ENCODE assay signal across 34 cellular contexts in the genomic region with DNA sequence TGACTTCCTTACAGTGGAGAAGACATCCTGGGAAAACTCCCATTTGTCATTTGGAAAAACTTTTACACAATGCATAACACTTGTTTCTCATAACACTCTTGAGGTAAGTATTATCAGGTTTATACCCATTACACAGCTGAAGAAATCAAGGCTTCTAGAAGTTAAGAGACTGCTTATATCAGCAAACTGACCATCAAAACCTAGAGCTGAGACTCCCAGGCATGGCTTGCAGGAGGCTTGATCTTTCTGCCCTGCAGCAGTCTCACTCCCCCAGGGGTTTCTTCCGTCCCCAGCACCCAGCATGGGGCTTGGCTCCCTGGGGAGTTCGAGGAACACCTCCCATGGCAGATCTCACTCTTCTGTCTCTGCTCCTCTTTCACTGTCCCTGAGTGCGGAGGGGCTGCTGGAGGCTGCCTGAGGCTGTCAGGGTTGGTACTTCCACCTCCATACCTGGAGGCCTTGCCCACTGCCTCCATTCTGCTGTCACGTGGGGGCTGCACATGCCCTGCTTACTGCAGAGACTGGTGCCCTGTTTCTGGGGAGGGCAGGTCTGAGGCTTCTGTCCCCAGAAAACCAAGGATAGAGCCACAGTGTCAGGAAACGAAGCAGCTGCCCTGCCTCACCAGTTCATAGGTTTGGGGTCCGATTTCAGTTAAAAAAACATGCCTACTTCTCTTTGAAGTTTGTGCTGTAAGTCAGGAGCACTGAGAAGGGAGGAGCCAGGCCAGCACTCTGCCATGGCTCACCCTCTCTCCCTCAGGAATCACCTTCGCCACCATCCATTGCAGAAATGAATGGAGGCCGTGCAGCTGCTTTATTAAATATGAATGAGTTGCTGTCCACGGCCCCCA.
DNase-seq lines count a peak whose midpoint lies in the region; ATAC-seq, FAIRE-seq and TF ChIP-seq lines count a peak whose summit lies in the region.
"Had no signal": no experiment of that assay in that cellular context is flagged by ENCODE, and none has a peak within 500 bp of the region (broad histone marks: within the 10 kb centered on the region; RNA-seq: fewer than 3 reads in every experiment).

No MANE protein-coding gene starts in this region.

- H2BK120ac ChIP-seq in H1 (replicated peaks; ENCODE audit: low read depth, low read length): no peak overlapping the region

- no peaks in the 10 kb centered on the region for H3K79me1 ChIP-seq in H1 (ENCODE audit: low read depth, low read length)

- H2BK5ac ChIP-seq in H1 (ENCODE audit: low read depth, low read length): no peak overlapping the region

- no peak overlapping the region for H4K5ac ChIP-seq in H1 (ENCODE audit: insufficient read length, low read depth, low read length)

- H4K20me1 ChIP-seq in H1 (replicated peaks in 1 of 2; ENCODE audit: control insufficient read depth in 1 of 2, insufficient read depth in 2 of 2, low read length in 2 of 2): no peaks in the 10 kb centered on the region

- POLR2A ChIA-PET in H1 (lab: Charles Lee; ENCODE audit: partially characterized antibody): interaction anchor here (0.9 kb wide), 1 partner anchor 27 kb away, joined by 3 read pairs; no protein-coding TSS in a partner anchor

- no peak for TF ChIP-seq RAD21 in Ishikawa (IDR thresholded peaks at IDR 0.05; ENCODE audit: low read depth)
- TF ChIP-seq RAD21 in H1 (IDR thresholded peaks at IDR 0.05 in 1 of 2, conservative IDR thresholded peaks at IDR 0.05 in 1 of 2; ENCODE audit: low read depth in 2 of 2, low read length in 2 of 2): no peak

- no peak overlapping the region for H3K4ac ChIP-seq in H1 (replicated peaks; ENCODE audit: insufficient read length, low read depth, low read length)

- H3K56ac ChIP-seq in H1 (replicated peaks; ENCODE audit: insufficient read length, low read depth, low read length): no peak overlapping the region

- no peak overlapping the region for H3K4me3 ChIP-seq in H1 (ENCODE audit: extremely low read depth in 1 of 4, insufficient read depth in 2 of 4, low read depth in 3 of 4, low read length in 4 of 4)
- H3K4me3 ChIP-seq: gastroesophageal sphincter, left lung, SJCRH30, thyroid gland had no signal

- TF ChIP-seq CTCF in H1 (IDR thresholded peaks at IDR 0.05; ENCODE audit: control extremely low read depth in 1 of 3, insufficient read depth in 1 of 3, low read depth in 1 of 3, low read length in 3 of 3): no peak

- peak; percentile 23 for DNase-seq in ELF-1 (ENCODE audit: low read depth, low spot score)
- no peak for DNase-seq in H1 (ENCODE audit: low read depth in 1 of 2, low spot score in 2 of 2)
- peak; percentile 32 for DNase-seq in sciatic nerve (ENCODE audit: low spot score)
- DNase-seq: activated CD4-positive, alpha-beta T cell treated with anti-CD3 and anti-CD28 coated beads, Interleukin-2, amount 10 ng/mL, durations not matched to agents 24 days and 14 days; activated CD8-positive, alpha-beta memory T cell treated with anti-CD3 and anti-CD28 coated beads for 24 hours; activated naive CD8-positive, alpha-beta T cell treated with anti-CD3 and anti-CD28 coated beads for 36 hours; activated T-cell treated with anti-CD3 and anti-CD28 coated beads for 4 hours; aorta; DMS79 treated with DMSO at 0.1 percent for 48 hours; effector CD4-positive, alpha-beta T cell; GF-D8; hippocampal formation; KG1; left lung; mesendoderm; NCI-H1417; NCI-H2081; NCI-H774; right cardiac atrium; stimulated activated CD4-positive, alpha-beta T cell treated with anti-CD3 and anti-CD28 coated beads, Interleukin-12 subunit alpha, Interleukin-12 subunit beta, amount 100 ng/mL, for 4 hours; stimulated activated CD4-positive, alpha-beta T cell treated with anti-CD3 and anti-CD28 coated beads, Interleukin-2, amount 100 ng/mL, for 48 hours; SW 1271; T-helper 9 cell; thyroid gland had no signal

- no peaks in the 10 kb centered on the region for H3K9me3 ChIP-seq in H1 (ENCODE audit: insufficient read depth in 2 of 2, low read depth in 1 of 2, low read length in 1 of 2)
- H3K9me3 ChIP-seq: gastroesophageal sphincter, left lung, SJCRH30, thyroid gland had no signal

- H3K36me3 ChIP-seq in H1 (ENCODE audit: control insufficient read depth in 2 of 4, insufficient read depth in 4 of 4, low read length in 3 of 4): no peaks in the 10 kb centered on the region
- H3K36me3 ChIP-seq: gastroesophageal sphincter, left lung, SJCRH30, thyroid gland had no signal

- no peak overlapping the region for H3K14ac ChIP-seq in H1 (ENCODE audit: insufficient read length)

- intact Hi-C loops in sciatic nerve (cut with DNase I): no loop called here

- peaks cover 0 to 12% (median under 1%) of the 10 kb centered on the region in 4 experiments; a peak in 3 of 7 replicates for H3K4me1 ChIP-seq in H1 (replicated peaks in 1 of 4; ENCODE audit: control insufficient read depth in 3 of 4, insufficient read depth in 4 of 4, low read length in 3 of 4)
- H3K4me1 ChIP-seq: gastroesophageal sphincter, left lung, SJCRH30, thyroid gland had no signal

- CTCF ChIA-PET in H1 (lab: Charles Lee; ENCODE audit: partially characterized antibody): interaction anchor here (1.2 to 2.4 kb wide), 8 partner anchors 10 to 52 kb away, joined by 3 to 12 read pairs (median 3); no protein-coding TSS in a partner anchor

- no peaks in the 10 kb centered on the region for H3K27me3 ChIP-seq in H1 (replicated peaks in 1 of 4; ENCODE audit: control insufficient read depth in 3 of 4, extremely low read depth in 1 of 4, insufficient read depth in 3 of 4, low read length in 3 of 4)
- H3K27me3 ChIP-seq: SJCRH30, thyroid gland had no signal

- no peaks in the 10 kb centered on the region for H3K79me2 ChIP-seq in H1 (ENCODE audit: control insufficient read depth in 1 of 2, insufficient read depth in 2 of 2, low read length in 2 of 2)

- no peak for TF ChIP-seq POLR2A in H1 (IDR thresholded peaks at IDR 0.05; ENCODE audit: control extremely low read depth in 1 of 2, low read depth in 2 of 2, low read length in 2 of 2)

- no peak overlapping the region for H3K9ac ChIP-seq in H1 (replicated peaks in 1 of 4; ENCODE audit: extremely low read depth in 1 of 4, low read depth in 3 of 4, low read length in 3 of 4)

- no peak for FAIRE-seq in H1 (lab: Jason Lieb, UNC)
- FAIRE-seq: bronchial epithelial cell, colon, HTR-8/SVneo had no signal

- no peak overlapping the region for H4K8ac ChIP-seq in H1 (ENCODE audit: extremely low read depth, insufficient read depth, low read length)

- H2BK20ac ChIP-seq in H1 (ENCODE audit: low read length): peak overlapping the region; percentile 66; the same call in 1 of the 2 replicates

- no peak overlapping the region for H2BK15ac ChIP-seq in H1 (ENCODE audit: low read length)

- H2BK12ac ChIP-seq in H1 (ENCODE audit: low read depth, low read length): no peak overlapping the region

- no peaks in the 10 kb centered on the region; the same call in 1 of the 2 replicates for H3K23me2 ChIP-seq in H1 (ENCODE audit: low read depth, low read length)

- ATAC-seq in sciatic nerve: no peak
- ATAC-seq in GM18873 (IDR thresholded peaks at IDR 0.05; ENCODE audit: low FRiP score, unreplicated experiment): no peak
- ATAC-seq in HG02678 (IDR thresholded peaks at IDR 0.05; ENCODE audit: unreplicated experiment): no peak
- no peak for ATAC-seq in HG02840 (IDR thresholded peaks at IDR 0.05; ENCODE audit: low FRiP score, unreplicated experiment)
- ATAC-seq: left lung, right cardiac atrium had no signal

- H3K27ac ChIP-seq in H1 (ENCODE audit: low read depth, low read length): no peak overlapping the region
- H3K27ac ChIP-seq: C4-2B, gastroesophageal sphincter, left lung, SJCRH30, thyroid gland had no signal

- no peak overlapping the region for H3K23ac ChIP-seq in H1 (ENCODE audit: insufficient read length)

- no peak overlapping the region for H4K91ac ChIP-seq in H1 (replicated peaks; ENCODE audit: insufficient read length, low read length)

- TF ChIP-seq EP300 in Ishikawa (IDR thresholded peaks at IDR 0.05; ENCODE audit: borderline replicate concordance): no peak
- TF ChIP-seq EP300 in H1 (IDR thresholded peaks at IDR 0.05; ENCODE audit: borderline replicate concordance in 1 of 2, low read depth in 2 of 2, low read length in 2 of 2): no peak

- 79% methylated on average over 9 of the region's 9 CpGs; no CpG with 5 or more reads in 1 of the 2 experiments for WGBS in H1 (ENCODE audit: extremely low coverage in 1 of 2, insufficient coverage in 1 of 2, insufficient read length in 1 of 2, insufficient replicate concordance in 2 of 2, low coverage in 1 of 2, low lambda C conversion rate in 2 of 2, missing lambda C conversion rate in 1 of 2), 2 experiments

- H3K18ac ChIP-seq in H1 (ENCODE audit: extremely low read depth, low read length): no peak overlapping the region

- no peak overlapping the region for H2AK5ac ChIP-seq in H1 (ENCODE audit: low read depth, low read length)

- H3K4me2 ChIP-seq in H1 (ENCODE audit: insufficient read depth in 1 of 2, low read depth in 2 of 2, low read length in 2 of 2): no peak overlapping the region

- H2AFZ ChIP-seq in H1 (ENCODE audit: low read length): no peak overlapping the region

TF ChIP-seq in Ishikawa, 13 proteins besides CTCF, POLR2A, EP300 and RAD21:
- TF ChIP-seq, protein P1, sequence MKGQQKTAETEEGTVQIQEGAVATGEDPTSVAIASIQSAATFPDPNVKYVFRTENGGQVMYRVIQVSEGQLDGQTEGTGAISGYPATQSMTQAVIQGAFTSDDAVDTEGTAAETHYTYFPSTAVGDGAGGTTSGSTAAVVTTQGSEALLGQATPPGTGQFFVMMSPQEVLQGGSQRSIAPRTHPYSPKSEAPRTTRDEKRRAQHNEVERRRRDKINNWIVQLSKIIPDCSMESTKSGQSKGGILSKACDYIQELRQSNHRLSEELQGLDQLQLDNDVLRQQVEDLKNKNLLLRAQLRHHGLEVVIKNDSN (IDR thresholded peaks at IDR 0.05): peak; percentile 51; the same call in 1 of the 2 replicates
- TF ChIP-seq FOXM1 (IDR thresholded peaks at IDR 0.05; ENCODE audit: borderline replicate concordance, low read depth) (no peak), CEBPB (IDR thresholded peaks at IDR 0.05) (no peak)

TF ChIP-seq in H1, 55 proteins besides CTCF, POLR2A, EP300 and RAD21:
- TF ChIP-seq POU5F1 (IDR thresholded peaks at IDR 0.05; ENCODE audit: low read depth, low read length): no peak
- peak; percentile 59; the same call in 1 of the 2 replicates for TF ChIP-seq KDM1A (IDR thresholded peaks at IDR 0.05; ENCODE audit: borderline replicate concordance, low read length)
TF ChIP-seq in H1: peak in this region for 1.

Comparison
In these comparisons a context has a peak if more than half of its experiments do, and no peak if none do; other contexts are left out.
1. DNase-seq: peak in ELF-1 (single experiment) and sciatic nerve (single experiment); none in H1 (0 of 2).